In the genomic region with DNA sequence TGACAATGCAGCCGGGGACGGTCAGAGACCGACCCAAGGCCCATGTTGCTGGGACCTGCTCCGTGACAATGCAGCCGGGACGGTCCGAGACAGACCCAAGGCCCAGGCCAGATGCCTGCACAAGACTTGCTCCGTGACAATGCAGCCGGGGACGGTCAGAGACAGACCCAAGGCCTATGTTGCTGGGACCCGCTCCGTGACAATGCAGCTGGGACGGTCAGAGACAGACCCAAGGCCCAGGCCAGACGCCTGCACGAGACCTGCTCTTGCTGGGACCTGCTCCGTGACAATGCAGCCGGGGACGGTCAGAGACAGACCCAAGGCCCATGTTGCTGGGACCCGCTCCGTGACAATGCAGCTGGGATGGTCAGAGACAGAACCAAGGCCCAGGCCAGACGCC, we compare ENCODE assay signal across 7 cellular contexts. TPM values are rescaled to one million over a fixed set of nuclear protein-coding genes. Genes with fewer than 3 reads are reported as not detected.
DNase-seq lines count a peak whose midpoint lies in the region; ATAC-seq, FAIRE-seq and TF ChIP-seq lines count a peak whose summit lies in the region.
"Not testable (repeated sequence)": the region's sequence is repeated elsewhere in the genome, so short reads cannot be mapped to it uniquely, and the experiment has no call there.

No MANE protein-coding gene starts in this region.

- not testable (repeated sequence) for DNase-seq in H9; T-helper 17 cell; activated CD4-positive, alpha-beta memory T cell treated with anti-CD3 and anti-CD28 coated beads for 36 hours; activated T-cell treated with anti-CD3 and anti-CD28 coated beads, Interleukin-2, amount 50 U/mL, for 24 hours; H1 (ENCODE audit: low read depth in 1 of 2, low spot score in 2 of 2); stimulated activated effector memory CD8-positive, alpha-beta T cell treated with anti-CD3 and anti-CD28 coated beads, Interleukin-12 subunit alpha, Interleukin-12 subunit beta, amount 100 ng/mL, for 72 hours (ENCODE audit: low spot score in 2 of 2)
- DNase-seq in kidney, result peak; percentile 50

- ATAC-seq in T-helper 17 cell; stimulated activated effector memory CD8-positive, alpha-beta T cell treated with anti-CD3 and anti-CD28 coated beads, Interleukin-12 subunit alpha, Interleukin-12 subunit beta, amount 100 ng/mL, for 72 hours: not testable (repeated sequence)

- H4K20me1 ChIP-seq in H9 (ENCODE audit: control insufficient read depth, insufficient read depth, insufficient read length), result not testable (repeated sequence)
- peaks cover 15 to 35% of the 10 kb centered on the region in 2 experiments for H4K20me1 ChIP-seq in H1 (replicated peaks in 1 of 2; ENCODE audit: control insufficient read depth in 1 of 2, insufficient read depth in 2 of 2, low read length in 2 of 2)

- not testable (repeated sequence) for H3K14ac ChIP-seq in H9 (ENCODE audit: insufficient read depth, low read length); H1 (ENCODE audit: insufficient read length)

- H3K9me3 ChIP-seq in H9 (ENCODE audit: control insufficient read depth, low read depth, low read length); T-helper 17 cell (ENCODE audit: control insufficient read depth, low read length, poor library complexity, severe bottlenecking); H1 (ENCODE audit: insufficient read depth in 2 of 2, low read depth in 1 of 2, low read length in 1 of 2); kidney (ENCODE audit: control insufficient read depth in 1 of 2, low read length in 2 of 2): not testable (repeated sequence)

- not testable (repeated sequence) for TF ChIP-seq EP300 in H1 (IDR thresholded peaks at IDR 0.05; ENCODE audit: borderline replicate concordance in 1 of 2, low read depth in 2 of 2, low read length in 2 of 2)

- peaks cover 10 to 15% of the 10 kb centered on the region in 2 experiments for H3K4me1 Mint-ChIP-seq in H9
- peaks cover 17% of the 10 kb centered on the region for H3K4me1 Mint-ChIP-seq in T-helper 17 cell
- H3K4me1 Mint-ChIP-seq in activated CD4-positive, alpha-beta memory T cell treated with anti-CD3 and anti-CD28 coated beads for 36 hours (ENCODE audit: low read depth), result not testable (repeated sequence)
- H3K4me1 Mint-ChIP-seq in activated T-cell treated with anti-CD3 and anti-CD28 coated beads, Interleukin-2, amount 50 U/mL, for 24 hours (ENCODE audit: low read depth), result peaks cover 30% of the 10 kb centered on the region
- H3K4me1 Mint-ChIP-seq in stimulated activated effector memory CD8-positive, alpha-beta T cell treated with anti-CD3 and anti-CD28 coated beads, Interleukin-12 subunit alpha, Interleukin-12 subunit beta, amount 100 ng/mL, for 72 hours, result peaks cover 44% of the 10 kb centered on the region

- not testable (repeated sequence) for H4K8ac ChIP-seq in H9 (replicated peaks; ENCODE audit: insufficient read length, low read depth, low read length)
- peak overlapping the region; percentile 57 for H4K8ac ChIP-seq in H1 (ENCODE audit: extremely low read depth, insufficient read depth, low read length)

- H3K27ac ChIP-seq in H9 (ENCODE audit: insufficient read length, low read depth, low read length); H1 (ENCODE audit: low read depth, low read length); kidney (ENCODE audit: low read depth in 2 of 2, low read length in 2 of 2): not testable (repeated sequence)

- H4K91ac ChIP-seq in H9 (ENCODE audit: insufficient read length, low read depth, low read length); H1 (replicated peaks; ENCODE audit: insufficient read length, low read length): not testable (repeated sequence)

- WGBS in H9 (ENCODE audit: extremely low coverage, insufficient read length, low lambda C conversion rate), result no CpG with 5 or more reads among the region's 21 CpGs
- 96% methylated on average over 21 of the region's 21 CpGs; no CpG with 5 or more reads in 1 of the 2 experiments for WGBS in H1 (ENCODE audit: extremely low coverage in 1 of 2, insufficient coverage in 1 of 2, insufficient read length in 1 of 2, insufficient replicate concordance in 2 of 2, low coverage in 1 of 2, low lambda C conversion rate in 2 of 2, missing lambda C conversion rate in 1 of 2), 2 experiments

- not testable (repeated sequence) for H3K27me3 ChIP-seq in H9 (ENCODE audit: insufficient read depth, low read length); H1 (replicated peaks in 1 of 4; ENCODE audit: control insufficient read depth in 3 of 4, extremely low read depth in 1 of 4, insufficient read depth in 3 of 4, low read length in 3 of 4)

- not testable (repeated sequence) for H2AK5ac ChIP-seq in H9 (ENCODE audit: insufficient read length, low read length); H1 (ENCODE audit: low read depth, low read length)

- not testable (repeated sequence) for H3K4me1 ChIP-seq in H9 (ENCODE audit: insufficient read depth, low read length); H1 (replicated peaks in 1 of 4; ENCODE audit: control insufficient read depth in 3 of 4, insufficient read depth in 4 of 4, low read length in 3 of 4); kidney (ENCODE audit: control insufficient read depth in 1 of 2, insufficient read depth in 1 of 2, low read depth in 1 of 2, low read length in 2 of 2)

- not testable (repeated sequence) for H2BK15ac ChIP-seq in H9 (ENCODE audit: low read depth, low read length); H1 (ENCODE audit: low read length)

- not testable (repeated sequence) for H3K18ac ChIP-seq in H9 (ENCODE audit: insufficient read length, low read depth, low read length); H1 (ENCODE audit: extremely low read depth, low read length)

- H3K4ac ChIP-seq in H9 (ENCODE audit: low read depth, low read length); H1 (replicated peaks; ENCODE audit: insufficient read length, low read depth, low read length): not testable (repeated sequence)

- not testable (repeated sequence) for H3K9me3 Mint-ChIP-seq in H9; activated CD4-positive, alpha-beta memory T cell treated with anti-CD3 and anti-CD28 coated beads for 36 hours; activated T-cell treated with anti-CD3 and anti-CD28 coated beads, Interleukin-2, amount 50 U/mL, for 24 hours; stimulated activated effector memory CD8-positive, alpha-beta T cell treated with anti-CD3 and anti-CD28 coated beads, Interleukin-12 subunit alpha, Interleukin-12 subunit beta, amount 100 ng/mL, for 72 hours

- POLR2A ChIA-PET in activated CD4-positive, alpha-beta memory T cell treated with anti-CD3 and anti-CD28 coated beads for 36 hours (lab: Charles Lee); H1 (lab: Charles Lee; ENCODE audit: partially characterized antibody): not testable (repeated sequence)

- H2BK12ac ChIP-seq in H9 (ENCODE audit: insufficient read length, low read depth, low read length); H1 (ENCODE audit: low read depth, low read length): not testable (repeated sequence)

- H3K36me3 ChIP-seq in H1 (ENCODE audit: control insufficient read depth in 2 of 4, insufficient read depth in 4 of 4, low read length in 3 of 4) (peaks cover 0 to 39% (median 21%) of the 10 kb centered on the region in 4 experiments; a peak in 6 of 8 replicates), kidney (ENCODE audit: control insufficient read depth in 1 of 2, insufficient read depth in 2 of 2, low read length in 2 of 2) (peaks cover 20 to 25% of the 10 kb centered on the region in 2 donors)

- CTCF ChIA-PET in activated CD4-positive, alpha-beta memory T cell treated with anti-CD3 and anti-CD28 coated beads for 36 hours (lab: Charles Lee); H1 (lab: Charles Lee; ENCODE audit: partially characterized antibody): not testable (repeated sequence)

- not testable (repeated sequence) for FAIRE-seq in H1 (lab: Jason Lieb, UNC); kidney (lab: Jason Lieb, UNC)

- H3K4me3 ChIP-seq in H1 (ENCODE audit: extremely low read depth in 1 of 4, insufficient read depth in 2 of 4, low read depth in 3 of 4, low read length in 4 of 4); kidney (ENCODE audit: low read length in 2 of 2): not testable (repeated sequence)

- H3K36me3 Mint-ChIP-seq in H9 (ENCODE audit: insufficient read depth in 1 of 3, low read depth in 3 of 3), result peaks cover 16 to 66% (median 56%) of the 10 kb centered on the region in 3 experiments; a peak in 6 of 7 replicates
- H3K36me3 Mint-ChIP-seq in T-helper 17 cell (ENCODE audit: low read depth), result not testable (repeated sequence)
- peaks cover 12% of the 10 kb centered on the region for H3K36me3 Mint-ChIP-seq in activated CD4-positive, alpha-beta memory T cell treated with anti-CD3 and anti-CD28 coated beads for 36 hours
- peaks cover 66% of the 10 kb centered on the region for H3K36me3 Mint-ChIP-seq in activated T-cell treated with anti-CD3 and anti-CD28 coated beads, Interleukin-2, amount 50 U/mL, for 24 hours (ENCODE audit: low read depth)
- peaks cover 73% of the 10 kb centered on the region for H3K36me3 Mint-ChIP-seq in stimulated activated effector memory CD8-positive, alpha-beta T cell treated with anti-CD3 and anti-CD28 coated beads, Interleukin-12 subunit alpha, Interleukin-12 subunit beta, amount 100 ng/mL, for 72 hours

- H2BK20ac ChIP-seq in H9 (ENCODE audit: low read depth, low read length, poor library complexity, severe bottlenecking); H1 (ENCODE audit: low read length): not testable (repeated sequence)

- H2AFZ ChIP-seq in H9 (ENCODE audit: low read length); H1 (ENCODE audit: low read length): not testable (repeated sequence)

- not testable (repeated sequence) for H2BK120ac ChIP-seq in H9 (ENCODE audit: low read depth, low read length, poor library complexity, severe bottlenecking); H1 (replicated peaks; ENCODE audit: low read depth, low read length)

- TF ChIP-seq CTCF in H9 (conservative IDR thresholded peaks at IDR 0.05); H1 (IDR thresholded peaks at IDR 0.05; ENCODE audit: control extremely low read depth in 1 of 3, insufficient read depth in 1 of 3, low read depth in 1 of 3, low read length in 3 of 3); kidney (IDR thresholded peaks at IDR 0.05; ENCODE audit: borderline replicate concordance, extremely low read depth, insufficient read depth): not testable (repeated sequence)

- H3K56ac ChIP-seq in H9 (ENCODE audit: insufficient read length, low read depth, low read length); H1 (replicated peaks; ENCODE audit: insufficient read length, low read depth, low read length): not testable (repeated sequence)

- intact Hi-C loops in activated CD4-positive, alpha-beta memory T cell treated with anti-CD3 and anti-CD28 coated beads for 36 hours (cut with micrococcal nuclease); kidney (cut with DNase I): not testable (repeated sequence)

- not testable (repeated sequence) for H3K27me3 Mint-ChIP-seq in H9 (ENCODE audit: low read depth); T-helper 17 cell; activated CD4-positive, alpha-beta memory T cell treated with anti-CD3 and anti-CD28 coated beads for 36 hours; activated T-cell treated with anti-CD3 and anti-CD28 coated beads, Interleukin-2, amount 50 U/mL, for 24 hours

- not testable (repeated sequence) for H2BK5ac ChIP-seq in H9 (ENCODE audit: insufficient read length, low read length); H1 (ENCODE audit: low read depth, low read length)

- H3K27ac Mint-ChIP-seq in H9 (peak overlapping the region in 2 of 3 experiments; percentile 58 to 68; a peak in 2 of 7 replicates), T-helper 17 cell (peak overlapping the region; percentile 65)
- peak overlapping the region; percentile 45 for H3K27ac Mint-ChIP-seq in activated CD4-positive, alpha-beta memory T cell treated with anti-CD3 and anti-CD28 coated beads for 36 hours
- peak overlapping the region; percentile 50 for H3K27ac Mint-ChIP-seq in activated T-cell treated with anti-CD3 and anti-CD28 coated beads, Interleukin-2, amount 50 U/mL, for 24 hours
- H3K27ac Mint-ChIP-seq in stimulated activated effector memory CD8-positive, alpha-beta T cell treated with anti-CD3 and anti-CD28 coated beads, Interleukin-12 subunit alpha, Interleukin-12 subunit beta, amount 100 ng/mL, for 72 hours, result peak overlapping the region; percentile 70

- not testable (repeated sequence) for H3K4me2 ChIP-seq in H9 (ENCODE audit: insufficient read depth, insufficient read length, low read length); H1 (ENCODE audit: insufficient read depth in 1 of 2, low read depth in 2 of 2, low read length in 2 of 2)

- H3K9ac ChIP-seq in H9 (ENCODE audit: extremely low read depth, insufficient read length, low read length); H1 (replicated peaks in 1 of 4; ENCODE audit: extremely low read depth in 1 of 4, low read depth in 3 of 4, low read length in 3 of 4); kidney (ENCODE audit: low read length in 2 of 2): not testable (repeated sequence)

- TF ChIP-seq POLR2A in H1 (IDR thresholded peaks at IDR 0.05; ENCODE audit: control extremely low read depth in 1 of 2, low read depth in 2 of 2, low read length in 2 of 2), result not testable (repeated sequence)

- not testable (repeated sequence) for TF ChIP-seq RAD21 in H1 (IDR thresholded peaks at IDR 0.05 in 1 of 2, conservative IDR thresholded peaks at IDR 0.05 in 1 of 2; ENCODE audit: low read depth in 2 of 2, low read length in 2 of 2)

- H3K23me2 ChIP-seq in H9 (ENCODE audit: insufficient read length, low read depth, low read length, poor library complexity, severe bottlenecking); H1 (ENCODE audit: low read depth, low read length): not testable (repeated sequence)

- H3K4me3 Mint-ChIP-seq in H9; T-helper 17 cell; activated CD4-positive, alpha-beta memory T cell treated with anti-CD3 and anti-CD28 coated beads for 36 hours; activated T-cell treated with anti-CD3 and anti-CD28 coated beads, Interleukin-2, amount 50 U/mL, for 24 hours: not testable (repeated sequence)
- peak overlapping the region; percentile 18 for H3K4me3 Mint-ChIP-seq in stimulated activated effector memory CD8-positive, alpha-beta T cell treated with anti-CD3 and anti-CD28 coated beads, Interleukin-12 subunit alpha, Interleukin-12 subunit beta, amount 100 ng/mL, for 72 hours

- H3K23ac ChIP-seq in H9 (ENCODE audit: insufficient read length, low read depth, low read length); H1 (ENCODE audit: insufficient read length): not testable (repeated sequence)

- not testable (repeated sequence) for H3K79me1 ChIP-seq in H9 (ENCODE audit: insufficient read depth, low read depth, low read length, poor library complexity, severe bottlenecking)
- peaks cover 27% of the 10 kb centered on the region for H3K79me1 ChIP-seq in H1 (ENCODE audit: low read depth, low read length)

- not testable (repeated sequence) for H3K79me2 ChIP-seq in H9 (ENCODE audit: insufficient read depth, low read length)
- H3K79me2 ChIP-seq in H1 (ENCODE audit: control insufficient read depth in 1 of 2, insufficient read depth in 2 of 2, low read length in 2 of 2), result peaks cover 4 to 70% of the 10 kb centered on the region in 2 experiments; a peak in 2 of 4 replicates

- H3T11ph ChIP-seq in H9 (ENCODE audit: low read length), result not testable (repeated sequence)

- not testable (repeated sequence) for H4K5ac ChIP-seq in H9 (ENCODE audit: insufficient read length, low read depth, low read length); H1 (ENCODE audit: insufficient read length, low read depth, low read length)

RNA-seq across cellular contexts. Expression of gene BRD1, which starts 45.8 kb away (rescaled TPM):
- 51.3 and 53.3 TPM in 2 replicates for total RNA-seq in H9 (2021)
- total RNA-seq in T-helper 17 cell, result 100 to 1,000 TPM; 127 to 153 TPM
- 10 to 100 TPM; 27.5 to 30.2 TPM for total RNA-seq in activated CD4-positive, alpha-beta memory T cell treated with anti-CD3 and anti-CD28 coated beads for 36 hours
- total RNA-seq in H1 (2021; fragmentation: NEBNext Ultra II Directional; extraction: Animal tissue kit (Norgen Biotek cat#: 25700)), result 34.0 and 35.7 TPM in 2 replicates
- polyA plus RNA-seq in H1 (2011; rRNA removed), result 6.8 and 11.4 TPM in 2 replicates
- polyA plus RNA-seq in H1 (2011; cell fraction: cytosol; rRNA removed), result 9.0 TPM
- 27.1 TPM for polyA plus RNA-seq in H1 (2011; cell fraction: nucleus; rRNA removed)
- polyA plus RNA-seq in H1 (2012, experiment 1 of 2), result 19.0 to 25.1 TPM (median 23.0 TPM) in 4 replicates
- 15.0 TPM for polyA plus RNA-seq in H1 (2012, experiment 2 of 2)
- polyA plus RNA-seq in H1 (2013, experiment 1 of 2), result 13.9 TPM
- polyA plus RNA-seq in H1 (2013, experiment 2 of 2), result 13.1 TPM
- polyA minus RNA-seq in H1 (2011; rRNA and poly(A)+ RNA removed), result 10.0 and 12.5 TPM in 2 replicates
- polyA minus RNA-seq in H1 (2011; cell fraction: cytosol; rRNA and poly(A)+ RNA removed), result 20.6 TPM
- 24.8 TPM for polyA minus RNA-seq in H1 (2011; cell fraction: nucleus; rRNA and poly(A)+ RNA removed)
- 40.5 TPM for total RNA-seq in kidney
- 8.1 TPM for polyA plus RNA-seq in kidney (ENCODE audit: insufficient read depth, low read depth, low replicate concordance)
